11 cellular contexts compared by ENCODE assay signal in genomic region chr14:69674546-69675245, GRCh38.
DNase-seq lines count a peak whose midpoint lies in the region; ATAC-seq and TF ChIP-seq lines count a peak whose summit lies in the region.
"Had no signal": no experiment of that assay in that cellular context is flagged by ENCODE, and none has a peak within 500 bp of the region (broad histone marks: within the 10 kb centered on the region; RNA-seq: fewer than 3 reads in every experiment).

No MANE protein-coding gene starts in this region.

- peak overlapping the region in 5 of 8 donors; percentile 8 to 88 (median 62) for H3K27ac Mint-ChIP-seq in CD8-positive, alpha-beta memory T cell
- peak overlapping the region; percentile 95 for H3K27ac Mint-ChIP-seq in activated CD8-positive, alpha-beta T cell treated with anti-CD3 and anti-CD28 coated beads for 36 hours

- peaks cover 68 to 79% (median 78%) of the 10 kb centered on the region in 3 donors for H3K4me1 Mint-ChIP-seq in CD8-positive, alpha-beta memory T cell
- peaks cover 77% of the 10 kb centered on the region for H3K4me1 Mint-ChIP-seq in activated CD8-positive, alpha-beta T cell treated with anti-CD3 and anti-CD28 coated beads for 36 hours (ENCODE audit: low read depth)

- H3K27me3 Mint-ChIP-seq in CD8-positive, alpha-beta memory T cell, result no peaks in the 10 kb centered on the region
- H3K27me3 Mint-ChIP-seq in activated CD8-positive, alpha-beta T cell treated with anti-CD3 and anti-CD28 coated beads for 36 hours, result no peaks in the 10 kb centered on the region

- H3K36me3 Mint-ChIP-seq in CD8-positive, alpha-beta memory T cell, result peaks cover 0 to 23% (median 5%) of the 10 kb centered on the region in 3 donors
- peaks cover 30% of the 10 kb centered on the region for H3K36me3 Mint-ChIP-seq in activated CD8-positive, alpha-beta T cell treated with anti-CD3 and anti-CD28 coated beads for 36 hours (ENCODE audit: low read depth)

- H3K27ac ChIP-seq in CD8-positive, alpha-beta memory T cell (ENCODE audit: low read depth, low read length), result no peak overlapping the region
- peak overlapping the region; percentile 1 to 79 (median 56) for H3K27ac ChIP-seq in heart left ventricle

- TF ChIP-seq POLR2A in heart left ventricle (IDR thresholded peaks at IDR 0.05), result no peak

- no peaks in the 10 kb centered on the region for H3K36me3 ChIP-seq in CD8-positive, alpha-beta memory T cell (ENCODE audit: insufficient read depth, low read length)
- H3K36me3 ChIP-seq in heart left ventricle, result peaks cover 0 to 6% (median 0%) of the 10 kb centered on the region in 9 donors

- intact Hi-C loops in activated CD8-positive, alpha-beta T cell treated with anti-CD3 and anti-CD28 coated beads for 36 hours (cut with micrococcal nuclease), result loop anchor here (2.0 to 5.0 kb wide), 2 partner anchors 32 to 43 kb away; no protein-coding TSS in a partner anchor
- intact Hi-C loops in heart left ventricle (cut with DNase I), result loop anchor here in 7 of 10 donors (5.0 to 10.0 kb wide), 4 partner anchors 38 to 62 kb away; partner anchors contain the start of gene SUSD6 (in 4 of the 7)

- TF ChIP-seq CTCF in activated CD8-positive, alpha-beta T cell treated with anti-CD3 and anti-CD28 coated beads for 36 hours (IDR thresholded peaks at IDR 0.05), result no peak
- no peak for TF ChIP-seq CTCF in heart left ventricle (IDR thresholded peaks at IDR 0.05)

- peak; percentile 24 for ATAC-seq in activated CD8-positive, alpha-beta T cell treated with anti-CD3 and anti-CD28 coated beads for 36 hours
- ATAC-seq in heart left ventricle (peak in 2 of 4 donors; percentile 44 to 64), GM21529 (IDR thresholded peaks at IDR 0.05; ENCODE audit: unreplicated experiment) (no peak)

- WGBS in heart left ventricle, 4 donors, result 52 to 66% (median 60%) methylated on average over 3 of the region's 3 CpGs

- H3K9me3 ChIP-seq in CD8-positive, alpha-beta memory T cell (ENCODE audit: low read length), result no peaks in the 10 kb centered on the region
- no peaks in the 10 kb centered on the region for H3K9me3 ChIP-seq in heart left ventricle

- H3K4me1 ChIP-seq in CD8-positive, alpha-beta memory T cell (ENCODE audit: insufficient read depth, low read length), result peaks cover 61% of the 10 kb centered on the region
- H3K4me1 ChIP-seq in heart left ventricle, result peaks cover 33 to 82% (median 67%) of the 10 kb centered on the region in 12 donors

- no peak for DNase-seq in CD8-positive, alpha-beta memory T cell
- peak; percentile 36 for DNase-seq in activated CD8-positive, alpha-beta T cell treated with anti-CD3 and anti-CD28 coated beads for 36 hours
- DNase-seq in heart left ventricle (no peak), putamen (ENCODE audit: low spot score) (no peak), HCEC 1CT (no peak), DMS153 treated with DMSO at 0.1 percent for 48 hours (lab: John Stamatoyannopoulos, UW; ENCODE audit: unreplicated experiment) (no peak)
- peak; percentile 31 for DNase-seq in stimulated activated CD4-positive, alpha-beta T cell treated with anti-CD3 and anti-CD28 coated beads, Interleukin-2, amount 100 ng/mL, for 4 hours (ENCODE audit: low read depth)
- DNase-seq: NCI-H510A treated with DMSO at 0.1 percent for 48 hours, trophoblast cell had no signal

- CTCF ChIA-PET in CD8-positive, alpha-beta memory T cell (lab: Charles Lee), result no interaction called here
- CTCF ChIA-PET in activated CD8-positive, alpha-beta T cell treated with anti-CD3 and anti-CD28 coated beads for 36 hours (lab: Charles Lee), result interaction anchor here (1.3 to 3.0 kb wide), 8 partner anchors 10 to 69 kb away, joined by 4 to 12 read pairs (median 6); no protein-coding TSS in a partner anchor

- no peaks in the 10 kb centered on the region for H3K9me3 Mint-ChIP-seq in CD8-positive, alpha-beta memory T cell
- no peaks in the 10 kb centered on the region for H3K9me3 Mint-ChIP-seq in activated CD8-positive, alpha-beta T cell treated with anti-CD3 and anti-CD28 coated beads for 36 hours

- H3K4me3 ChIP-seq in CD8-positive, alpha-beta memory T cell (ENCODE audit: low read length), result no peak overlapping the region
- H3K4me3 ChIP-seq in heart left ventricle, result peak overlapping the region in 4 of 12 donors; percentile 1 to 34 (median 17)
- H3K4me3 ChIP-seq: smooth muscle cell had no signal

- H3K27me3 ChIP-seq in CD8-positive, alpha-beta memory T cell (ENCODE audit: insufficient read depth, low read length, poor library complexity, severe bottlenecking), result no peaks in the 10 kb centered on the region
- no peaks in the 10 kb centered on the region for H3K27me3 ChIP-seq in heart left ventricle

- POLR2A ChIA-PET in CD8-positive, alpha-beta memory T cell (lab: Charles Lee), result interaction anchor here (1.1 to 1.6 kb wide), 2 partner anchors 8 to 11 kb away, joined by 3 to 4 read pairs; no protein-coding TSS in a partner anchor
- POLR2A ChIA-PET in activated CD8-positive, alpha-beta T cell treated with anti-CD3 and anti-CD28 coated beads for 36 hours (lab: Charles Lee), result interaction anchor here (0.6 to 3.7 kb wide), 13 partner anchors 9 to 93 kb away, joined by 3 to 29 read pairs (median 4); partner anchors contain the start of gene SUSD6

- peak overlapping the region in 3 of 7 donors; percentile 4 to 47 (median 44) for H3K4me3 Mint-ChIP-seq in CD8-positive, alpha-beta memory T cell
- peak overlapping the region; percentile 44 for H3K4me3 Mint-ChIP-seq in activated CD8-positive, alpha-beta T cell treated with anti-CD3 and anti-CD28 coated beads for 36 hours

Comparison
In these comparisons a context has a peak if more than half of its experiments do, and no peak if none do; other contexts are left out.
1. DNase-seq: peak in activated CD8-positive, alpha-beta T cell treated with anti-CD3 and anti-CD28 coated beads for 36 hours (single experiment) and stimulated activated CD4-positive, alpha-beta T cell treated with anti-CD3 and anti-CD28 coated beads, Interleukin-2, amount 100 ng/mL, for 4 hours (single experiment); none in CD8-positive, alpha-beta memory T cell (0 of 5), heart left ventricle (0 of 5), putamen (single experiment), HCEC 1CT (single experiment) and DMS153 treated with DMSO at 0.1 percent for 48 hours (single experiment).